Comparison of ENCODE assay signal across 1 cellular context in the genomic region with DNA sequence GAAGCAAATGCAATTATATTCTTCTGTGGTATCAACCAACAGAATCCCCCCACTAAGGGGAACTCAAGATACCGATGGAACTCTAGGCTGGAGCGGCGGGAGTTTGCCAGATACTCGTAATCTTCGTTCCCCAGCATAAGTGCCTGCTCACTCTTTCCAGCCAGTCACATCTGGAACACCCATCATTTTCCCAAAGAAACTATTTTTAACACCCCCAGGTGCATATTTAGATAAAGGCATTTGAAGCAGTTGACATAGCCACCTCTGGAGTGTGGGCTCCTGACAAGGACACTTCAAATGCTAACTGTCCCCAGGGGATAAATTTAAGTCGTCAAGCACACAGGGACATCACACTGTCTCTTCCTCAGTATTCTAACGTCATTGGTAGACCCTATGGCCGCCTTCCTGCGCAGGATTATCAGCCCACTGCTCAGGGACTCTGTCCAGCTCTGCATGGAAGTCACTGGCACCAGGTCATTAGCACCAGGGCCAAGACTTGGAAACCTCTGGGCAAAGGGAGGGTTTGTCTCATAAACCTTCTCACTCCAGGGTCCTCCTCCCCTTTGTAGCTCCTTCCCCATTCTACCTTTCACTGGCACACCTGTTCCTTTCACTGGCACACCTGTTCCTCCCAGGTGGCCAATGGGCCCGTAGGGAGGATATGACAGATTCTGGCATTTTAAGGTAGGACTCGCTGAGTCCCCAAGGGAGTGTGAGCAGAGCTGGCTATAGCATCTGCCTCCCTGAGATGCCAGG.
TF ChIP-seq lines count a peak whose summit lies in the region.

No MANE protein-coding gene starts in this region.

TF ChIP-seq in GM23338, 12 proteins besides CTCF, POLR2A, EP300 and RAD21 (continued from another document):
- TF ChIP-seq POLR2AphosphoS5 (IDR thresholded peaks at IDR 0.05; ENCODE audit: low read depth) = peak; percentile 25; the same call in 1 of the 2 replicates
